ENCODE assay signal across 15 cellular contexts in genomic region chr2:33204945-33205344, GRCh38.
DNase-seq lines count a peak whose midpoint lies in the region; ATAC-seq, FAIRE-seq and TF ChIP-seq lines count a peak whose summit lies in the region.
"Had no signal": no experiment of that assay in that cellular context is flagged by ENCODE, and none has a peak within 500 bp of the region (broad histone marks: within the 10 kb centered on the region; RNA-seq: fewer than 3 reads in every experiment).

No MANE protein-coding gene starts in this region.

- no peak overlapping the region for H2BK15ac ChIP-seq in H9 (ENCODE audit: low read depth, low read length)

- H3K79me1 ChIP-seq in H9 (ENCODE audit: insufficient read depth, low read depth, low read length, poor library complexity, severe bottlenecking): no peaks in the 10 kb centered on the region

- H3K27me3 Mint-ChIP-seq in H9 (ENCODE audit: low read depth): no peaks in the 10 kb centered on the region

- no peak overlapping the region for H4K5ac ChIP-seq in H9 (ENCODE audit: insufficient read length, low read depth, low read length)

- no peak overlapping the region for H2AFZ ChIP-seq in H9 (ENCODE audit: low read length)
- H2AFZ ChIP-seq: neural progenitor cell had no signal

- H3K27ac ChIP-seq in brain microvascular endothelial cell: no peak overlapping the region
- no peak overlapping the region for H3K27ac ChIP-seq in H9 (ENCODE audit: insufficient read length, low read depth, low read length)
- H3K27ac ChIP-seq: neural progenitor cell had no signal

- H3K27ac Mint-ChIP-seq in H9: no peak overlapping the region
- H3K27ac Mint-ChIP-seq: activated CD8-positive, alpha-beta T cell treated with anti-CD3 and anti-CD28 coated beads, Interleukin-2, amount 10 ng/mL, durations not matched to agents 7 days and 5 days; neural progenitor cell had no signal

- no peak overlapping the region for H4K91ac ChIP-seq in H9 (ENCODE audit: insufficient read length, low read depth, low read length)

- peaks cover 7% of the 10 kb centered on the region for H3K36me3 ChIP-seq in brain microvascular endothelial cell (replicated peaks)
- H3K36me3 ChIP-seq: neural progenitor cell had no signal

- H4K20me1 ChIP-seq in H9 (ENCODE audit: control insufficient read depth, insufficient read depth, insufficient read length): no peaks in the 10 kb centered on the region

- H2BK5ac ChIP-seq in H9 (ENCODE audit: insufficient read length, low read length): no peak overlapping the region

- H3K4me2 ChIP-seq in H9 (ENCODE audit: insufficient read depth, insufficient read length, low read length): no peak overlapping the region
- H3K4me2 ChIP-seq: neural progenitor cell had no signal

- TF ChIP-seq CTCF in brain microvascular endothelial cell (IDR thresholded peaks at IDR 0.05; ENCODE audit: low read depth, low read length, missing control alignments) (no peak), H9 (conservative IDR thresholded peaks at IDR 0.05) (no peak)

- peaks cover 2% of the 10 kb centered on the region in 2 experiments; a peak in 2 of 4 replicates for H3K4me1 Mint-ChIP-seq in H9
- H3K4me1 Mint-ChIP-seq: neural progenitor cell had no signal

- H3K9ac ChIP-seq in H9 (ENCODE audit: extremely low read depth, insufficient read length, low read length): no peak overlapping the region
- H3K9ac ChIP-seq: neural progenitor cell had no signal

- H3K36me3 Mint-ChIP-seq in H9 (ENCODE audit: insufficient read depth in 1 of 3, low read depth in 3 of 3): peaks cover 0 to 4% (median 2%) of the 10 kb centered on the region in 3 experiments; a peak in 4 of 7 replicates
- H3K36me3 Mint-ChIP-seq: neural progenitor cell had no signal

- in situ Hi-C loops in brain microvascular endothelial cell (cut with HindIII; ENCODE audit: low pct_ligation_motif_present, low sequenced_read_pairs): no loop called here

- H4K8ac ChIP-seq in H9 (replicated peaks; ENCODE audit: insufficient read length, low read depth, low read length): no peak overlapping the region

- FAIRE-seq in GM12892 (lab: Jason Lieb, UNC): no peak

- no peak overlapping the region for H2AK5ac ChIP-seq in H9 (ENCODE audit: insufficient read length, low read length)

- H3K9me3 ChIP-seq in H9 (ENCODE audit: control insufficient read depth, low read depth, low read length): no peaks in the 10 kb centered on the region

- H3K9me3 Mint-ChIP-seq in H9: no peaks in the 10 kb centered on the region; a peak in 1 of 5 replicates

- H3K4me3 Mint-ChIP-seq in H9: no peak overlapping the region
- H3K4me3 Mint-ChIP-seq: activated CD8-positive, alpha-beta T cell treated with anti-CD3 and anti-CD28 coated beads, Interleukin-2, amount 10 ng/mL, durations not matched to agents 7 days and 5 days; neural progenitor cell had no signal

- H2BK120ac ChIP-seq in H9 (ENCODE audit: low read depth, low read length, poor library complexity, severe bottlenecking): no peak overlapping the region

- ATAC-seq in GM18858 (IDR thresholded peaks at IDR 0.05; ENCODE audit: unreplicated experiment) (peak; percentile 30), GM21367 (IDR thresholded peaks at IDR 0.05; ENCODE audit: unreplicated experiment) (peak; percentile 45), HG02938 (IDR thresholded peaks at IDR 0.05; ENCODE audit: unreplicated experiment) (peak; percentile 65), HG03469 (IDR thresholded peaks at IDR 0.05; ENCODE audit: unreplicated experiment) (peak; percentile 42)
- ATAC-seq: activated CD8-positive, alpha-beta T cell treated with anti-CD3 and anti-CD28 coated beads, Interleukin-2, amount 10 ng/mL, durations not matched to agents 7 days and 5 days; Right ventricle myocardium inferior had no signal

- DNase-seq in brain microvascular endothelial cell: no peak
- no peak for DNase-seq in GM12892 (ENCODE audit: insufficient read length)
- DNase-seq in H9: no peak
- no peak for DNase-seq in stimulated activated CD4-positive, alpha-beta T cell treated with anti-CD3 and anti-CD28 coated beads, Interleukin-2, amount 100 ng/mL, for 48 hours
- DNase-seq: activated CD8-positive, alpha-beta T cell treated with anti-CD3 and anti-CD28 coated beads, Interleukin-2, amount 10 ng/mL, durations not matched to agents 7 days and 5 days; activated effector memory CD4-positive, alpha-beta T cell treated with Interleukin-2 at 50 U/mL for 16 hours; KG1; NCI-H1436; NCI-H510A treated with DMSO at 0.1 percent for 48 hours had no signal

- WGBS in H9 (ENCODE audit: extremely low coverage, insufficient read length, low lambda C conversion rate): no CpG with 5 or more reads among the region's 2 CpGs

- no peak overlapping the region for H3K4me3 ChIP-seq in brain microvascular endothelial cell (ENCODE audit: low read depth, low read length)
- H3K4me3 ChIP-seq: neural progenitor cell had no signal

- no peak overlapping the region for H3T11ph ChIP-seq in H9 (ENCODE audit: low read length)

- no peak overlapping the region for H3K14ac ChIP-seq in H9 (ENCODE audit: insufficient read depth, low read length)

- H3K4me1 ChIP-seq in H9 (ENCODE audit: insufficient read depth, low read length): no peaks in the 10 kb centered on the region
- H3K4me1 ChIP-seq: neural progenitor cell had no signal

- no peaks in the 10 kb centered on the region for H3K79me2 ChIP-seq in H9 (ENCODE audit: insufficient read depth, low read length)

- no peak for TF ChIP-seq POLR2A in GM12892 (IDR thresholded peaks at IDR 0.05; ENCODE audit: low read depth, low read length)

- no peaks in the 10 kb centered on the region for H3K27me3 ChIP-seq in brain microvascular endothelial cell (replicated peaks)
- no peaks in the 10 kb centered on the region for H3K27me3 ChIP-seq in H9 (ENCODE audit: insufficient read depth, low read length)
- H3K27me3 ChIP-seq: neural progenitor cell had no signal

- H2BK20ac ChIP-seq in H9 (ENCODE audit: low read depth, low read length, poor library complexity, severe bottlenecking): no peak overlapping the region

- no peak overlapping the region for H3K18ac ChIP-seq in H9 (ENCODE audit: insufficient read length, low read depth, low read length)

- H3K56ac ChIP-seq in H9 (ENCODE audit: insufficient read length, low read depth, low read length): no peak overlapping the region

- no peak overlapping the region for H3K4ac ChIP-seq in H9 (ENCODE audit: low read depth, low read length)

- no peaks in the 10 kb centered on the region for H3K23me2 ChIP-seq in H9 (ENCODE audit: insufficient read length, low read depth, low read length, poor library complexity, severe bottlenecking)

- no peak overlapping the region for H3K23ac ChIP-seq in H9 (ENCODE audit: insufficient read length, low read depth, low read length)

- no peak overlapping the region for H2BK12ac ChIP-seq in H9 (ENCODE audit: insufficient read length, low read depth, low read length)
